ENCODE assay signal across 21 cellular contexts in genomic region chr10:33720161-33720560, GRCh38.
DNase-seq lines count a peak whose midpoint lies in the region; ATAC-seq, FAIRE-seq and TF ChIP-seq lines count a peak whose summit lies in the region.
"Had no signal": no experiment of that assay in that cellular context is flagged by ENCODE, and none has a peak within 500 bp of the region (broad histone marks: within the 10 kb centered on the region; RNA-seq: fewer than 3 reads in every experiment).

No MANE protein-coding gene starts in this region.

- CTCF ChIA-PET in A549 (lab: Yijun Ruan, JAX): no interaction called here

- no peak overlapping the region for H3K9ac ChIP-seq in MM.1S (ENCODE audit: low read length)

- H3K9me2 ChIP-seq in MM.1S (replicated peaks; ENCODE audit: insufficient read depth, low read length): no peaks in the 10 kb centered on the region

- H3K4me2 ChIP-seq in A549: no peak overlapping the region
- H3K4me2 ChIP-seq in MM.1S (ENCODE audit: low read depth, low read length): no peak overlapping the region

- no peak for FAIRE-seq in A549 (lab: Jason Lieb, UNC)
- FAIRE-seq: A204.1, G401.6, GM12892, H54 had no signal

- no peaks in the 10 kb centered on the region for H3F3A ChIP-seq in MM.1S (ENCODE audit: insufficient read depth, low read length)

- H3K79me2 ChIP-seq in MM.1S (ENCODE audit: low read length): no peaks in the 10 kb centered on the region

- H4K20me1 ChIP-seq in MM.1S (ENCODE audit: insufficient read depth, low read length): no peaks in the 10 kb centered on the region

- 92 to 98% methylated on average over 2 of the region's 2 CpGs for WGBS in heart right ventricle, 2 donors
- 32% methylated on average over 2 of the region's 2 CpGs for WGBS in A549 (ENCODE audit: missing lambda C conversion rate)
- WGBS in testis, 2 donors: 78 to 84% methylated on average over 2 of the region's 2 CpGs

- no peak for TF ChIP-seq RAD21 in A549 (conservative IDR thresholded peaks at IDR 0.05 in 1 of 2, IDR thresholded peaks at IDR 0.05 in 1 of 2)

- TF ChIP-seq EP300 in A549 (IDR thresholded peaks at IDR 0.05): no peak

- DNase-seq in heart right ventricle (no peak), left cardiac atrium (no peak), A549 (ENCODE audit: low read depth in 1 of 2, low spot score in 1 of 2) (no peak), MM.1S (no peak), testis (peak; percentile 40), COLO668 (lab: John Stamatoyannopoulos, UW; ENCODE audit: unreplicated experiment) (no peak), NCI-H345 (lab: John Stamatoyannopoulos, UW) (no peak)
- DNase-seq: ACHN; C1 segment of cervical spinal cord; Caco-2; CD4-positive, alpha-beta memory T cell; DMS153; DND-41; GOT3; HFFc6 had no signal

- TF ChIP-seq CTCF in heart right ventricle (IDR thresholded peaks at IDR 0.05) (no peak), A549 (IDR thresholded peaks at IDR 0.05) (no peak), MM.1S (IDR thresholded peaks at IDR 0.05; ENCODE audit: low read length) (no peak), testis (IDR thresholded peaks at IDR 0.05) (no peak)

- 0 out of 2 replicates have a peak overlapping the region, but pooled peaks have one; percentile 3 for H2AFZ ChIP-seq in MM.1S (ENCODE audit: low read length)

- intact Hi-C loops in heart right ventricle (cut with DNase I): loop anchor here in 1 of 10 donors (5.0 kb wide), 1 partner anchor 383 kb away; no protein-coding TSS in a partner anchor
- intact Hi-C loops in left cardiac atrium (cut with DNase I): no loop called here
- intact Hi-C loops in testis (cut with DNase I; ENCODE audit: low total_unique reads): no loop called here

- peaks cover 0 to 3% (median 0%) of the 10 kb centered on the region in 11 donors for H3K9me3 ChIP-seq in heart right ventricle
- H3K9me3 ChIP-seq in A549: no peaks in the 10 kb centered on the region
- H3K9me3 ChIP-seq in MM.1S (replicated peaks; ENCODE audit: insufficient read depth, low read length): no peaks in the 10 kb centered on the region
- H3K9me3 ChIP-seq in testis: no peaks in the 10 kb centered on the region
- H3K9me3 ChIP-seq: HAP-1 had no signal

- H3K27me3 ChIP-seq in heart right ventricle (no peaks in the 10 kb centered on the region), MM.1S (replicated peaks; ENCODE audit: insufficient read depth, low read length) (no peaks in the 10 kb centered on the region), testis (no peaks in the 10 kb centered on the region)

- H3K4me3 ChIP-seq in heart right ventricle: no peak overlapping the region
- no peak overlapping the region for H3K4me3 ChIP-seq in A549
- no peak overlapping the region for H3K4me3 ChIP-seq in MM.1S (ENCODE audit: low read length)
- no peak overlapping the region for H3K4me3 ChIP-seq in testis
- H3K4me3 ChIP-seq: HAP-1 had no signal

- POLR2A ChIA-PET in A549 (lab: Yijun Ruan, JAX): no interaction called here

- H3K4me1 ChIP-seq in heart right ventricle: peaks cover 7 to 67% (median 47%) of the 10 kb centered on the region in 9 donors
- H3K4me1 ChIP-seq in A549: no peaks in the 10 kb centered on the region
- no peaks in the 10 kb centered on the region for H3K4me1 ChIP-seq in MM.1S (ENCODE audit: low read length)
- H3K4me1 ChIP-seq in testis: peaks cover 14% of the 10 kb centered on the region
- H3K4me1 ChIP-seq: Caco-2, HAP-1 had no signal

- TF ChIP-seq POLR2A in A549 (IDR thresholded peaks at IDR 0.05; ENCODE audit: low read length) (no peak), testis (IDR thresholded peaks at IDR 0.05) (no peak)

- ATAC-seq in heart right ventricle (no peak), left cardiac atrium (no peak), A549 (no peak)

- H3K27ac ChIP-seq in heart right ventricle (peak overlapping the region in 6 of 10 donors; percentile 43 to 80 (median 72)), A549 (no peak overlapping the region), MM.1S (ENCODE audit: low read length) (no peak overlapping the region), testis (peak overlapping the region in 1 of 2 donors; percentile 50)
- H3K27ac ChIP-seq: 22Rv1 had no signal

- no peaks in the 10 kb centered on the region for H3K36me3 ChIP-seq in heart right ventricle
- no peaks in the 10 kb centered on the region for H3K36me3 ChIP-seq in MM.1S (replicated peaks; ENCODE audit: insufficient read depth, low read length)
- H3K36me3 ChIP-seq in testis (ENCODE audit: low read depth, missing control alignments): no peaks in the 10 kb centered on the region
- H3K36me3 ChIP-seq: HAP-1 had no signal

TF ChIP-seq in A549, 52 proteins besides CTCF, POLR2A, EP300 and RAD21:
- peak; percentile 55 for TF ChIP-seq MAFK (IDR thresholded peaks at IDR 0.05; ENCODE audit: partially characterized antibody)
- TF ChIP-seq GATA3 (IDR thresholded peaks at IDR 0.05; ENCODE audit: borderline replicate concordance): no peak

Comparison
In these comparisons a context has a peak if more than half of its experiments do, and no peak if none do; other contexts are left out.
1. H3K27ac ChIP-seq: peak in heart right ventricle (6 of 10); none in A549 (0 of 2) and MM.1S (single experiment).